Comparison of ENCODE assay signal across 8 cellular contexts in genomic region chr1:1889847-1890505, GRCh38.
DNase-seq lines count a peak whose midpoint lies in the region; ATAC-seq and TF ChIP-seq lines count a peak whose summit lies in the region.

No MANE protein-coding gene starts in this region.

- no peaks in the 10 kb centered on the region for H3K27me3 ChIP-seq in iPS DF 6.9 (ENCODE audit: control insufficient read depth, insufficient read depth, low read length)

- peak overlapping the region; percentile 80 for H3K4me3 ChIP-seq in iPS DF 6.9 (ENCODE audit: low read length)
- H3K4me3 ChIP-seq in skin epidermis: peak overlapping the region; percentile 57 to 92 (median 82)

- DNase-seq in AG08395 (ENCODE audit: low spot score) (peak; percentile 56), astrocyte of the hippocampus (ENCODE audit: low read depth, low spot score) (peak; percentile 55), iPS DF 6.9 (ENCODE audit: low read depth, low spot score) (no peak)

- peak; percentile 23 for ATAC-seq in GM18907 (IDR thresholded peaks at IDR 0.05; ENCODE audit: unreplicated experiment)
- ATAC-seq in HG03175 (IDR thresholded peaks at IDR 0.05; ENCODE audit: unreplicated experiment): peak; percentile 30
- peak; percentile 14; the same call in 2 of the 3 replicates for ATAC-seq in SK-N-SH treated with all-trans-retinoic acid at 6 μM for 48 hours
- no peak for ATAC-seq in GM18870 (IDR thresholded peaks at IDR 0.05; ENCODE audit: unreplicated experiment)

- peaks cover 10% of the 10 kb centered on the region for H3K4me1 ChIP-seq in iPS DF 6.9 (ENCODE audit: control insufficient read depth, insufficient read depth, low read length)

- H3K9me3 ChIP-seq in iPS DF 6.9 (ENCODE audit: control insufficient read depth, insufficient read depth, low read length): no peaks in the 10 kb centered on the region

- WGBS in iPS DF 6.9 (ENCODE audit: insufficient coverage, insufficient read length): no CpG with 5 or more reads among the region's 88 CpGs

- no peaks in the 10 kb centered on the region for H3K36me3 ChIP-seq in iPS DF 6.9 (ENCODE audit: control insufficient read depth, insufficient read depth, low read length)

- H3K27ac ChIP-seq in iPS DF 6.9 (ENCODE audit: low read length) (no peak overlapping the region), skin epidermis (peak overlapping the region; percentile 84 to 99 (median 97))

TF ChIP-seq in SK-N-SH treated with all-trans-retinoic acid at 6 μM for 48 hours, 23 proteins besides CTCF, POLR2A, EP300 and RAD21:
- 0 out of 2 replicates have a peak, but pooled peaks have one; percentile 24 for TF ChIP-seq GLIS3 (CRISPR knock-in tag; IDR thresholded peaks at IDR 0.05)
- no peak for TF ChIP-seq SNAI2 (CRISPR knock-in tag; IDR thresholded peaks at IDR 0.05)
TF ChIP-seq in SK-N-SH treated with all-trans-retinoic acid at 6 μM for 48 hours: peak in this region for 1.
